1 cellular context compared by ENCODE assay signal in genomic region chr19:45693168-45693788, GRCh38.
TF ChIP-seq lines count a peak whose summit lies in the region.

No MANE protein-coding gene starts in this region.

TF ChIP-seq in endothelial cell of umbilical vein, 7 proteins besides CTCF, POLR2A, EP300 and RAD21:
- no peak for TF ChIP-seq POLR2AphosphoS5 (IDR thresholded peaks at IDR 0.05; ENCODE audit: insufficient read depth, low read depth, low read length)
- no peak for TF ChIP-seq MAX (IDR thresholded peaks at IDR 0.05; ENCODE audit: insufficient read depth, insufficient read length)
- no peak for TF ChIP-seq JUN (IDR thresholded peaks at IDR 0.05; ENCODE audit: borderline replicate concordance, insufficient read depth, insufficient read length, low read depth)
- no peak for TF ChIP-seq GATA2 (IDR thresholded peaks at IDR 0.05; ENCODE audit: insufficient read depth, insufficient read length, low read depth, low read length)
- TF ChIP-seq FOS (IDR thresholded peaks at IDR 0.05; ENCODE audit: borderline replicate concordance, insufficient read depth, low read length): no peak
- no peak for TF ChIP-seq EZH2 (IDR thresholded peaks at IDR 0.05; ENCODE audit: borderline replicate concordance, low read depth, low read length, severe bottlenecking)
- no peak for TF ChIP-seq MYC (IDR thresholded peaks at IDR 0.05; ENCODE audit: low read depth, low read length)
